In the genomic region with DNA sequence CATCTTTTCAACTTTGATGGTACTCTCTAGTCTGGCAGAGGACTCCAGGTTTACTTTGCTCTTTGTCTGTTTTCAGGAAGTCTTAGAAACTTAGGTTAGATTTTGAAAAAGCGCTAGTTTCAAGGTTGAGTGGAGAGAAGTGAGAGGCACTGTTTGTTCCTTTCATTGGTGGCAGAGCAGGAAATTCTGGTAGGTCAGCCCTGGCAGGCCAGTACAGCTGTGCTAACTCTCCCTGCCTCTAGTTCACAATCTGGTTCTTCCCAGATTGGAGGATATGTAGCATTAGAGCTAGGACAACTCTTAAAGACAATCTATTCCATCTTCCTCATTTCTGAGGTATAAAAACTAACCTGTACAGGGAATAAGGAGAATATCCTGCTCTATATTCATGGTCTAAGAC, we compare ENCODE assay signal across 24 cellular contexts.
A peak's percentile ranks its signal among the peaks of the same experiment; 100 is the strongest.
DNase-seq lines count a peak whose midpoint lies in the region; ATAC-seq and TF ChIP-seq lines count a peak whose summit lies in the region.
"Had no signal": no experiment of that assay in that cellular context is flagged by ENCODE, and none has a peak within 500 bp of the region (broad histone marks: within the 10 kb centered on the region; RNA-seq: fewer than 3 reads in every experiment).

No MANE protein-coding gene starts in this region.

- ATAC-seq in upper lobe of right lung = peak; percentile 26
- ATAC-seq in Right ventricle myocardium inferior = no peak
- ATAC-seq: A549 had no signal

- no peaks in the 10 kb centered on the region for H3K27me3 ChIP-seq in upper lobe of right lung
- H3K27me3 ChIP-seq: Peyer's patch had no signal

- H3K4me1 Mint-ChIP-seq in nephron = peaks cover 33% of the 10 kb centered on the region
- H3K4me1 Mint-ChIP-seq: H9 had no signal

- peak overlapping the region; percentile 34 to 78 (median 60) for H3K27ac Mint-ChIP-seq in nephron
- H3K27ac Mint-ChIP-seq: CD4-positive, alpha-beta T cell; HFFc6 had no signal

- no peak overlapping the region for H3K4me3 ChIP-seq in upper lobe of right lung
- H3K4me3 ChIP-seq: A549, GM23248, Peyer's patch had no signal

- DNase-seq in DMS53 treated with DMSO at 0.1 percent for 48 hours (lab: John Stamatoyannopoulos, UW; ENCODE audit: unreplicated experiment) (peak; percentile 75), upper lobe of right lung (no peak), HK-2 (ENCODE audit: unreplicated experiment) (no peak), Right ventricle myocardium inferior (ENCODE audit: missing footprints) (no peak)
- no peak for DNase-seq in activated effector memory CD4-positive, alpha-beta T cell treated with anti-CD3 and anti-CD28 coated beads, Interleukin-2, amount 50 U/mL, for 16 hours
- DNase-seq: CD4-positive, alpha-beta T cell; COR-L47; DND-41; GM23248; H9; HFFc6; KG1; NCI-H1105; NCI-H2029 treated with DMSO at 0.1 percent for 48 hours; NCI-H226; NCI-H510A treated with DMSO at 0.1 percent for 48 hours; NCI-H774; NK-92 treated with Interleukin-12 subunit alpha and Interleukin-12 subunit beta, amount 100 ng/mL, for 24 hours; Peyer's patch; SW 1271 had no signal

- H3K36me3 ChIP-seq in upper lobe of right lung = no peaks in the 10 kb centered on the region
- H3K36me3 ChIP-seq: Peyer's patch had no signal

- peaks cover 7% of the 10 kb centered on the region for H3K36me3 Mint-ChIP-seq in nephron (ENCODE audit: low read depth)

- TF ChIP-seq CTCF in VCaP (conservative IDR thresholded peaks at IDR 0.05) = no peak
- TF ChIP-seq CTCF in nephron (IDR thresholded peaks at IDR 0.05; ENCODE audit: unreplicated experiment in 3 of 3) = no peak
- TF ChIP-seq CTCF in upper lobe of right lung (IDR thresholded peaks at IDR 0.05) = no peak

- no peak overlapping the region for H3K4me3 Mint-ChIP-seq in nephron
- H3K4me3 Mint-ChIP-seq: CD4-positive, alpha-beta T cell; H9; HFFc6 had no signal

- intact Hi-C loops in upper lobe of right lung (cut with DNase I) = no loop called here
- intact Hi-C loops in Right ventricle myocardium inferior (cut with DNase I) = no loop called here

- H3K27ac ChIP-seq in VCaP (peak overlapping the region; percentile 46), upper lobe of right lung (no peak overlapping the region)
- H3K27ac ChIP-seq: A549, GM23248, HL-60, Peyer's patch had no signal

- H3K27me3 Mint-ChIP-seq in nephron (ENCODE audit: low read depth) = no peaks in the 10 kb centered on the region
- H3K27me3 Mint-ChIP-seq: CD4-positive, alpha-beta T cell had no signal

- H3K9me3 Mint-ChIP-seq in nephron = peaks cover 10% of the 10 kb centered on the region
- H3K9me3 Mint-ChIP-seq: CD4-positive, alpha-beta T cell; H9; HFFc6 had no signal

- H3K9me3 ChIP-seq in upper lobe of right lung = no peaks in the 10 kb centered on the region
- H3K9me3 ChIP-seq: A549, Peyer's patch had no signal

- no peaks in the 10 kb centered on the region for H3K4me1 ChIP-seq in upper lobe of right lung
- H3K4me1 ChIP-seq: A549, Peyer's patch had no signal
